Comparison of ENCODE assay signal across 1 cellular context in the genomic region with DNA sequence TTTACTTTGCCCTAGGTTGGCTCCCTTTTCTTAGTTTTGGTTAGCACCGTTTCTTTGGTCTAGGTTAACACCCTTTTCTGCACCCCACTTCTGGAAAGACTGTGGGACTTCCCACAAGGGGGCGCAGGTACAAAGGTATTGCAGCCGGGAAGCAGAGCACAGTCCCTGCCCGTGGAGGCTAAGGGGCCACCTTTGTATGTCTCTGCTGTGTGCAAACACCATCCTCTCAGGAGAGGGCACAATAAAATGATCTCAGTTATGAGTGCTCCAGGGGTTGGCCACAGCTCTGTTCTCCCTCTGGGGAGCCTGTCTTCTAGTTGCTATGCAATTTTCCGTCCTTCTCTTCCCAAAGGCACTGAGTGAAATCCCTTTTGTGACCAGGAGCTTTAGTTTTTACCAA.
TF ChIP-seq lines count a peak whose summit lies in the region.

No MANE protein-coding gene starts in this region.

TF ChIP-seq in K562, 482 proteins besides CTCF, POLR2A, EP300 and RAD21 (continued from another document):
- TF ChIP-seq JUN (IDR thresholded peaks at IDR 0.05; ENCODE audit: borderline replicate concordance, low read depth, low read length) (0 out of 2 replicates have a peak, but pooled peaks have one; percentile 11), JUN (CRISPR knock-in tag; IDR thresholded peaks at IDR 0.05; ENCODE audit: borderline replicate concordance) (no peak), HMBOX1 (IDR thresholded peaks at IDR 0.05) (peak; percentile 13; the same call in 1 of the 2 replicates), SMARCC2 (IDR thresholded peaks at IDR 0.05; ENCODE audit: low read depth) (no peak), CBX5 (IDR thresholded peaks at IDR 0.05; ENCODE audit: borderline replicate concordance, low read depth) (0 out of 2 replicates have a peak, but pooled peaks have one; percentile 12), SLC30A9 (CRISPR knock-in tag; IDR thresholded peaks at IDR 0.05) (no peak), SREBF1 (IDR thresholded peaks at IDR 0.05; ENCODE audit: borderline replicate concordance, low read depth, low read length) (no peak), IRF2 (CRISPR knock-in tag; IDR thresholded peaks at IDR 0.05) (no peak), XRCC3 (IDR thresholded peaks at IDR 0.05) (no peak), ELF1 (tag; IDR thresholded peaks at IDR 0.05) (0 out of 2 replicates have a peak, but pooled peaks have one; percentile 20), ZNF707 (CRISPR knock-in tag; conservative IDR thresholded peaks at IDR 0.05) (peak; percentile 98), CBX3 (IDR thresholded peaks at IDR 0.05; ENCODE audit: borderline replicate concordance in 1 of 2, low read length in 2 of 2) (0 out of 3 replicates have a peak, but pooled peaks of 1 of the 2 experiments have one; percentile 20), FOXJ3 (CRISPR knock-in tag; IDR thresholded peaks at IDR 0.05) (no peak), RB1 (IDR thresholded peaks at IDR 0.05; ENCODE audit: low read depth) (peak; percentile 48; the same call in 1 of the 2 replicates), HNRNPUL1 (IDR thresholded peaks at IDR 0.05; ENCODE audit: low read length) (no peak), ZNF384 (IDR thresholded peaks at IDR 0.05; ENCODE audit: low read depth, low read length) (0 out of 2 replicates have a peak, but pooled peaks have one; percentile 11), CTCFL (IDR thresholded peaks at IDR 0.05; ENCODE audit: borderline replicate concordance, insufficient read depth, low read depth, low read length, poor library complexity, severe bottlenecking) (peak; percentile 11)
